ENCODE assay signal across 1 cellular context in the genomic region with DNA sequence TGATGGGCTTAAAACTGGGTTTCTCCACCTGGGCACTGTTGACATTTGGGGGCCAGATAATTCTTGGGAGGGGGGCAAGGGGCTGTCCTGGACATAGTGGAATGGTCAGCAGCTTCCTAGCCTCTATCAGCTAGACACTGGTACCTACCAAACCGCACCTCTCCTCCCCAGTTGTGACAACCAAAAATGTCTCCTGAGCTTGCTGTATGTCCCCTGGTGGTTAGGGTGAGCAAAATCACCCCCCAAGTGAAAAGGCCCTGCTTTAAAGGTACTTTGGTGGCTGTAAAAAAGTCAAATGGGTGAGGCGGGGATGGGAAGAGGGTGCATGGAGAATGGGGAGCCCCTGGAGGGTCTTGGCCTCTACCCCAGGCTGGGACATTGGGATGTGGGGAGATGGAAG.
TF ChIP-seq lines count a peak whose summit lies in the region.

No MANE protein-coding gene starts in this region.

TF ChIP-seq in HepG2, 621 proteins besides CTCF, POLR2A, EP300 and RAD21 (continued from another document):
- TF ChIP-seq, protein P1, sequence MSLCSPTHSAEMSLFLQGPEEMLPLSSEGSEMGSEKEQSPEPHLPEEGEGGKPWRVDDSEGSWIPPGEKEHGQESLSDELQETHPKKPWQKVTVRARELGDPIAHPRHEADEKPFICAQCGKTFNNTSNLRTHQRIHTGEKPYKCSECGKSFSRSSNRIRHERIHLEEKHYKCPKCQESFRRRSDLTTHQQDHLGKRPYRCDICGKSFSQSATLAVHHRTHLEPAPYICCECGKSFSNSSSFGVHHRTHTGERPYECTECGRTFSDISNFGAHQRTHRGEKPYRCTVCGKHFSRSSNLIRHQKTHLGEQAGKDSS (CRISPR knock-in tag; IDR thresholded peaks at IDR 0.05; ENCODE audit: borderline replicate concordance, low read depth), result no peak
- TF ChIP-seq SP2 (CRISPR knock-in tag; IDR thresholded peaks at IDR 0.05) (no peak), ZNF235 (CRISPR knock-in tag; IDR thresholded peaks at IDR 0.05; ENCODE audit: borderline replicate concordance) (no peak), ZSCAN30 (CRISPR knock-in tag; IDR thresholded peaks at IDR 0.05) (no peak), SOX6 (IDR thresholded peaks at IDR 0.05) (no peak), SOX6 (CRISPR knock-in tag; IDR thresholded peaks at IDR 0.05) (no peak), NR2F1 (CRISPR knock-in tag; IDR thresholded peaks at IDR 0.05) (no peak), TEAD3 (CRISPR knock-in tag; optimal IDR thresholded peaks at IDR 0.05; ENCODE audit: borderline replicate concordance) (no peak), ZFP36L2 (CRISPR knock-in tag; IDR thresholded peaks at IDR 0.05) (no peak), FOXK2 (IDR thresholded peaks at IDR 0.05) (no peak)
- TF ChIP-seq, protein P2, sequence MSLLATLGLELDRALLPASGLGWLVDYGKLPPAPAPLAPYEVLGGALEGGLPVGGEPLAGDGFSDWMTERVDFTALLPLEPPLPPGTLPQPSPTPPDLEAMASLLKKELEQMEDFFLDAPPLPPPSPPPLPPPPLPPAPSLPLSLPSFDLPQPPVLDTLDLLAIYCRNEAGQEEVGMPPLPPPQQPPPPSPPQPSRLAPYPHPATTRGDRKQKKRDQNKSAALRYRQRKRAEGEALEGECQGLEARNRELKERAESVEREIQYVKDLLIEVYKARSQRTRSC (CRISPR knock-in tag; IDR thresholded peaks at IDR 0.05; ENCODE audit: low read depth), result no peak
- TF ChIP-seq, protein P3, sequence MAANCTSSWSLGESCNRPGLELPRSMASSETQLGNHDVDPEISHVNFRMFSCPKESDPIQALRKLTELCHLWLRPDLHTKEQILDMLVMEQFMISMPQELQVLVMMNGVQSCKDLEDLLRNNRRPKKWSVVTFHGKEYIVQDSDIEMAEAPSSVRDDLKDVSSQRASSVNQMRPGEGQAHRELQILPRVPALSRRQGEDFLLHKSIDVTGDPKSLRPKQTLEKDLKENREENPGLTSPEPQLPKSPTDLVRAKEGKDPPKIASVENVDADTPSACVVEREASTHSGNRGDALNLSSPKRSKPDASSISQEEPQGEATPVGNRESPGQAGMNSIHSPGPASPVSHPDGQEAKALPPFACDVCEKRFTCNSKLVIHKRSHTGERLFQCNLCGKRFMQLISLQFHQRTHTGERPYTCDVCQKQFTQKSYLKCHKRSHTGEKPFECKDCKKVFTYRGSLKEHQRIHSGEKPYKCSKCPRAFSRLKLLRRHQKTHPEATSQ (CRISPR knock-in tag; IDR thresholded peaks at IDR 0.05; ENCODE audit: borderline replicate concordance), result no peak
